ENCODE assay signal across 4 cellular contexts in genomic region chr3:195629682-195630081, GRCh38. TPM values are rescaled to one million over a fixed set of nuclear protein-coding genes. Genes with fewer than 3 reads are reported as not detected.
"Had no signal": no experiment of that assay in that cellular context is flagged by ENCODE, and none has a peak within 500 bp of the region (broad histone marks: within the 10 kb centered on the region; RNA-seq: fewer than 3 reads in every experiment).

No MANE protein-coding gene starts in this region.

RNA-seq across cellular contexts. Expression of gene APOD, which starts 45.9 kb away (rescaled TPM):
- total RNA-seq: activated naive CD8-positive, alpha-beta T cell treated with anti-CD3 and anti-CD28 coated beads for 36 hours; activated T-cell treated with anti-CD3 and anti-CD28 coated beads, Interleukin-2, amount 50 U/mL, for 4 hours; epithelial cell of proximal tubule; T-helper 2 cell treated with Interferon-gamma antibody and Interleukin-4, amounts not matched to agents 100 ng/mL and 5 ng/mL, for 36 hours had no signal
